ENCODE assay signal across 13 cellular contexts in genomic region chr6:108654465-108655106, GRCh38.
DNase-seq lines count a peak whose midpoint lies in the region; ATAC-seq, FAIRE-seq and TF ChIP-seq lines count a peak whose summit lies in the region.
"Had no signal": no experiment of that assay in that cellular context is flagged by ENCODE, and none has a peak within 500 bp of the region (broad histone marks: within the 10 kb centered on the region; RNA-seq: fewer than 3 reads in every experiment).

No MANE protein-coding gene starts in this region.

- TF ChIP-seq CTCF in K562 (IDR thresholded peaks at IDR 0.05 in 2 of 3, conservative IDR thresholded peaks at IDR 0.05 in 1 of 3; ENCODE audit: insufficient read depth in 2 of 3, low read depth in 1 of 3, low read length in 3 of 3) (no peak), fibroblast of pulmonary artery (IDR thresholded peaks at IDR 0.05; ENCODE audit: low read length, missing control alignments) (no peak), neutrophil (IDR thresholded peaks at IDR 0.05) (no peak), tibial nerve (IDR thresholded peaks at IDR 0.05) (no peak)

- in situ Hi-C loops in K562 (cut with MboI): no loop called here

- no peak overlapping the region for H2AFZ ChIP-seq in K562 (ENCODE audit: low read depth, low read length)
- H2AFZ ChIP-seq in Karpas-422 (ENCODE audit: low read length): no peak overlapping the region

- DNase-seq in K562 (ENCODE audit: extremely low read depth in 1 of 4, low spot score in 3 of 4): no peak
- DNase-seq in fibroblast of pulmonary artery (ENCODE audit: low read depth): peak; percentile 43
- DNase-seq in tibial nerve (ENCODE audit: low spot score in 2 of 2): no peak
- DNase-seq in left colon: no peak
- no peak for DNase-seq in Karpas-422
- no peak for DNase-seq in RPMI8226
- no peak for DNase-seq in cerebellar nuclear complex (lab: John Stamatoyannopoulos, UW)
- DNase-seq: activated CD4-positive, alpha-beta T cell treated with anti-CD3 and anti-CD28 coated beads for 4 hours; activated T-cell treated with anti-CD3 and anti-CD28 coated beads, Interleukin-2, amount 50 U/mL, for 24 hours; NCI-H2227 treated with DMSO at 0.1 percent for 48 hours; occipital lobe; stimulated activated CD4-positive, alpha-beta T cell treated with anti-CD3 and anti-CD28 coated beads, Interleukin-2, amount 100 ng/mL, for 48 hours had no signal

- no peak for FAIRE-seq in K562 (lab: Jason Lieb, UNC)

- no peak for ATAC-seq in K562
- no peak for ATAC-seq in left colon

- H3K4me3 ChIP-seq in K562 (no peak overlapping the region), fibroblast of pulmonary artery (replicated peaks; ENCODE audit: low read depth, low read length) (no peak overlapping the region), neutrophil (ENCODE audit: low read depth in 1 of 2, low read length in 1 of 2) (no peak overlapping the region), tibial nerve (no peak overlapping the region), Karpas-422 (ENCODE audit: low read length) (no peak overlapping the region)

- H4K20me1 ChIP-seq in K562 (replicated peaks; ENCODE audit: control insufficient read depth, insufficient read depth, low read length) (no peaks in the 10 kb centered on the region; the same call in 1 of the 2 replicates), Karpas-422 (ENCODE audit: insufficient read depth, low read depth, low read length) (peaks cover 67% of the 10 kb centered on the region)

- CTCF ChIA-PET in K562 (lab: Yijun Ruan, JAX; ENCODE audit: low intra/inter-chr PET ratio): no interaction called here

- intact Hi-C loops in K562 (cut with micrococcal nuclease): no loop called here
- intact Hi-C loops in left colon (cut with DNase I, micrococcal nuclease): loop anchor here in 1 of 2 donors (10.0 kb wide), 1 partner anchor 70 kb away; no protein-coding TSS in a partner anchor

- TF ChIP-seq POLR2A in K562 (conservative IDR thresholded peaks at IDR 0.05) (no peak), tibial nerve (IDR thresholded peaks at IDR 0.05) (no peak)

- H3K4me1 ChIP-seq in K562 (replicated peaks in 1 of 2; ENCODE audit: control insufficient read depth in 2 of 2, insufficient read depth in 2 of 2, low read length in 2 of 2): no peaks in the 10 kb centered on the region
- peaks cover 49 to 57% of the 10 kb centered on the region in 2 experiments for H3K4me1 ChIP-seq in neutrophil (ENCODE audit: control insufficient read depth in 1 of 2, insufficient read depth in 1 of 2, low read depth in 1 of 2, low read length in 1 of 2)
- peaks cover 4 to 97% (median 75%) of the 10 kb centered on the region in 4 donors for H3K4me1 ChIP-seq in tibial nerve
- peaks cover 13% of the 10 kb centered on the region for H3K4me1 ChIP-seq in Karpas-422 (ENCODE audit: low read length)

- H3K9ac ChIP-seq in K562 (ENCODE audit: insufficient read depth in 1 of 2, low read depth in 2 of 2, low read length in 2 of 2): no peak overlapping the region
- H3K9ac ChIP-seq in Karpas-422 (ENCODE audit: low read length): no peak overlapping the region

- H3K27ac ChIP-seq in K562 (ENCODE audit: extremely low read depth, low read depth, low read length) (no peak overlapping the region), neutrophil (peak overlapping the region; percentile 81), tibial nerve (peak overlapping the region; percentile 67 to 93 (median 86)), Karpas-422 (ENCODE audit: low read length) (no peak overlapping the region)

- POLR2A ChIA-PET in K562 (lab: Yijun Ruan, JAX): interaction anchor here (0.6 to 1.1 kb wide), 2 partner anchors 48 to 64 kb away, joined by 3 to 6 read pairs; no protein-coding TSS in a partner anchor

- TF ChIP-seq RAD21 in K562 (CRISPR knock-in tag; conservative IDR thresholded peaks at IDR 0.05 in 1 of 2, IDR thresholded peaks at IDR 0.05 in 1 of 2): no peak

- H3K27me3 ChIP-seq in K562 (ENCODE audit: control insufficient read depth in 2 of 2, insufficient read depth in 2 of 2, low read length in 2 of 2) (no peaks in the 10 kb centered on the region), neutrophil (no peaks in the 10 kb centered on the region), tibial nerve (no peaks in the 10 kb centered on the region), Karpas-422 (ENCODE audit: low read length) (no peaks in the 10 kb centered on the region)

- H3K9me2 ChIP-seq in Karpas-422 (replicated peaks; ENCODE audit: insufficient read depth, low read length): no peaks in the 10 kb centered on the region

- H3K36me3 ChIP-seq in K562 (ENCODE audit: control insufficient read depth, insufficient read depth, low read length): no peaks in the 10 kb centered on the region
- no peaks in the 10 kb centered on the region for H3K36me3 ChIP-seq in neutrophil
- H3K36me3 ChIP-seq in tibial nerve: no peaks in the 10 kb centered on the region
- no peaks in the 10 kb centered on the region for H3K36me3 ChIP-seq in Karpas-422 (ENCODE audit: insufficient read depth, low read length)

- 54% methylated on average over 5 of the region's 5 CpGs for WGBS in K562 (ENCODE audit: insufficient coverage, low coverage, missing lambda C conversion rate)
- WGBS in tibial nerve, 2 donors: 29 to 31% methylated on average over 5 of the region's 5 CpGs

- no TSS peak for BruUV-seq in K562 (replicated peaks; lab: Mats Ljungman, UMichigan)

- H3K79me2 ChIP-seq in K562 (ENCODE audit: control insufficient read depth, insufficient read depth, low read length) (no peaks in the 10 kb centered on the region), Karpas-422 (ENCODE audit: low read length) (no peaks in the 10 kb centered on the region)

- H3K9me1 ChIP-seq in K562 (ENCODE audit: control insufficient read depth, insufficient read depth, low read length): no peaks in the 10 kb centered on the region

- H3K9me3 ChIP-seq in K562 (replicated peaks; ENCODE audit: control insufficient read depth, insufficient read depth, low read depth, low read length) (no peaks in the 10 kb centered on the region), neutrophil (no peaks in the 10 kb centered on the region), tibial nerve (no peaks in the 10 kb centered on the region), Karpas-422 (ENCODE audit: low read length) (no peaks in the 10 kb centered on the region)

- H3K4me2 ChIP-seq in K562 (ENCODE audit: insufficient read depth, low read length) (no peak overlapping the region), Karpas-422 (ENCODE audit: low read depth, low read length, poor library complexity, severe bottlenecking) (no peak overlapping the region)

- TF ChIP-seq EP300 in K562 (IDR thresholded peaks at IDR 0.05; ENCODE audit: low read length) (no peak), tibial nerve (IDR thresholded peaks at IDR 0.05) (no peak)

TF ChIP-seq in K562, 482 proteins besides CTCF, POLR2A, EP300 and RAD21:
- TF ChIP-seq CEBPB (tag; IDR thresholded peaks at IDR 0.05) (peak; percentile 49), CEBPG (CRISPR knock-in tag; IDR thresholded peaks at IDR 0.05) (no peak), CEBPG (tag; conservative IDR thresholded peaks at IDR 0.05 in 1 of 2, IDR thresholded peaks at IDR 0.05 in 1 of 2) (peak; percentile 30 to 55; a peak in 2 of 4 replicates), ZBTB12 (CRISPR knock-in tag; IDR thresholded peaks at IDR 0.05) (no peak)

Comparison
In these comparisons a context has a peak if more than half of its experiments do, and no peak if none do; other contexts are left out.
1. H3K27ac ChIP-seq: peak in neutrophil (single experiment) and tibial nerve (4 of 4); none in K562 (single experiment) and Karpas-422 (single experiment).